Comparison of ENCODE assay signal across 31 cellular contexts in genomic region chr12:64194333-64195149, GRCh38. TPM values are rescaled to one million over a fixed set of nuclear protein-coding genes. Genes with fewer than 3 reads are reported as not detected.
DNase-seq lines count a peak whose midpoint lies in the region; ATAC-seq, FAIRE-seq and TF ChIP-seq lines count a peak whose summit lies in the region.
"Had no signal": no experiment of that assay in that cellular context is flagged by ENCODE, and none has a peak within 500 bp of the region (broad histone marks: within the 10 kb centered on the region; RNA-seq: fewer than 3 reads in every experiment).

No MANE protein-coding gene starts in this region.

- 0 out of 4 replicates have a peak overlapping the region, but pooled peaks of 1 of the 2 experiments have one; percentile 4 for H4K8ac ChIP-seq in IMR-90 (ENCODE audit: low read depth in 2 of 2, low read length in 2 of 2)

- 0 out of 2 replicates have a peak overlapping the region, but pooled peaks have one; percentile 25 for H3K14ac ChIP-seq in IMR-90 (replicated peaks; ENCODE audit: low read depth, low read length)

- no peak overlapping the region for H3K23ac ChIP-seq in IMR-90 (ENCODE audit: low read depth, low read length)

- no peaks in the 10 kb centered on the region for H3K79me2 ChIP-seq in K562 (ENCODE audit: control insufficient read depth, insufficient read depth, low read length)
- H3K79me2 ChIP-seq: parathyroid adenoma had no signal

- no peak overlapping the region for H3K9ac ChIP-seq in IMR-90 (ENCODE audit: low read depth, low read length)
- no peak overlapping the region for H3K9ac ChIP-seq in K562 (ENCODE audit: insufficient read depth in 1 of 2, low read depth in 2 of 2, low read length in 2 of 2)
- no peak overlapping the region for H3K9ac ChIP-seq in colonic mucosa (ENCODE audit: low read depth in 2 of 2, low read length in 2 of 2)
- H3K9ac ChIP-seq: neural progenitor cell, parathyroid adenoma had no signal

- no peak for TF ChIP-seq EP300 in K562 (IDR thresholded peaks at IDR 0.05; ENCODE audit: low read length)

- no peaks in the 10 kb centered on the region for H4K20me1 ChIP-seq in IMR-90 (ENCODE audit: insufficient read depth, low read length)
- H4K20me1 ChIP-seq in K562 (replicated peaks; ENCODE audit: control insufficient read depth, insufficient read depth, low read length) = no peaks in the 10 kb centered on the region

- H2AK9ac ChIP-seq in IMR-90 (replicated peaks; ENCODE audit: low read depth, low read length, poor library complexity) = no peak overlapping the region

- peak overlapping the region; percentile 19 for H2AFZ ChIP-seq in IMR-90 (replicated peaks; ENCODE audit: low read length, poor library complexity)
- H2AFZ ChIP-seq in K562 (ENCODE audit: low read depth, low read length) = no peak overlapping the region
- H2AFZ ChIP-seq: neural progenitor cell, parathyroid adenoma, PC-9 had no signal

- H3K9me1 ChIP-seq in IMR-90 (ENCODE audit: insufficient read depth, low read length) (no peaks in the 10 kb centered on the region), K562 (ENCODE audit: control insufficient read depth, insufficient read depth, low read length) (no peaks in the 10 kb centered on the region)

- H3K36me3 ChIP-seq in IMR-90 (ENCODE audit: control insufficient read depth, insufficient read depth, low read length) (peaks cover 2% of the 10 kb centered on the region; the same call in 1 of the 2 replicates), K562 (ENCODE audit: control insufficient read depth, insufficient read depth, low read length) (peaks cover 7% of the 10 kb centered on the region; the same call in 1 of the 3 replicates), heart left ventricle (peaks cover 0 to 11% (median 5%) of the 10 kb centered on the region in 9 donors), colonic mucosa (no peaks in the 10 kb centered on the region), WERI-Rb-1 (no peaks in the 10 kb centered on the region)
- H3K36me3 ChIP-seq: neural progenitor cell had no signal

- H3K4me1 ChIP-seq in IMR-90 (ENCODE audit: control insufficient read depth, insufficient read depth, low read length) = peaks cover 3% of the 10 kb centered on the region
- H3K4me1 ChIP-seq in K562 (replicated peaks in 1 of 2; ENCODE audit: control insufficient read depth in 2 of 2, insufficient read depth in 2 of 2, low read length in 2 of 2) = no peaks in the 10 kb centered on the region
- H3K4me1 ChIP-seq in heart left ventricle = peaks cover 0 to 2% (median 0%) of the 10 kb centered on the region in 12 donors
- no peaks in the 10 kb centered on the region for H3K4me1 ChIP-seq in colonic mucosa
- H3K4me1 ChIP-seq: A549, ascending aorta, neural progenitor cell, parathyroid adenoma, vagina had no signal

- no peak overlapping the region for H3K4me2 ChIP-seq in IMR-90 (ENCODE audit: low read depth, low read length)
- H3K4me2 ChIP-seq in K562 (ENCODE audit: insufficient read depth, low read length) = no peak overlapping the region
- H3K4me2 ChIP-seq: A549, neural progenitor cell, PC-9 had no signal

- TF ChIP-seq POLR2A in IMR-90 (IDR thresholded peaks at IDR 0.05; ENCODE audit: low read depth, low read length) = no peak
- no peak for TF ChIP-seq POLR2A in K562 (conservative IDR thresholded peaks at IDR 0.05)
- no peak for TF ChIP-seq POLR2A in heart left ventricle (IDR thresholded peaks at IDR 0.05)

- DNase-seq in IMR-90 (no peak), K562 (ENCODE audit: extremely low read depth in 1 of 4, low spot score in 3 of 4) (no peak), heart left ventricle (peak in 1 of 5 donors; percentile 27), colonic mucosa (no peak), GM19240 (ENCODE audit: insufficient read length, low spot score) (no peak), WERI-Rb-1 (no peak)
- DNase-seq: activated CD4-positive, alpha-beta T cell treated with anti-CD3 and anti-CD28 coated beads for 4 hours; activated effector memory CD4-positive, alpha-beta T cell treated with anti-CD3 and anti-CD28 coated beads, Interleukin-2, amount 50 U/mL, for 16 hours; Calu3; CD4-positive, CD25-positive, alpha-beta regulatory T cell; DMS79 treated with DMSO at 0.1 percent for 48 hours; GDM1; H7; islet precursor cell; NCI-H1436 treated with DMSO at 0.1 percent for 48 hours; NCI-H2081 treated with DMSO at 0.1 percent for 48 hours; NCI-H226; NCI-H526 treated with DMSO at 0.1 percent for 48 hours; PC-9; stimulated activated CD4-positive, alpha-beta T cell treated with anti-CD3 and anti-CD28 coated beads, Interleukin-1b, Interleukin-23, amount 100 ng/mL, for 48 hours; stimulated activated naive CD8-positive, alpha-beta T cell treated with anti-CD3 and anti-CD28 coated beads, Interleukin-15, amount 100 ng/mL, for 72 hours; T-helper 2 cell; tibial artery had no signal

- no peak overlapping the region for H3K56ac ChIP-seq in IMR-90 (ENCODE audit: extremely low read depth, insufficient read depth, low read length)

- H3K27me3 ChIP-seq in IMR-90 (ENCODE audit: control insufficient read depth, insufficient read depth, low read length) = no peaks in the 10 kb centered on the region
- H3K27me3 ChIP-seq in K562 (ENCODE audit: control insufficient read depth in 2 of 2, insufficient read depth in 2 of 2, low read length in 2 of 2) = no peaks in the 10 kb centered on the region
- no peaks in the 10 kb centered on the region for H3K27me3 ChIP-seq in heart left ventricle
- H3K27me3 ChIP-seq in colonic mucosa = no peaks in the 10 kb centered on the region
- H3K27me3 ChIP-seq in WERI-Rb-1 (ENCODE audit: insufficient read depth, low read depth, severe bottlenecking) = no peaks in the 10 kb centered on the region
- H3K27me3 ChIP-seq: ascending aorta, neural progenitor cell, tibial artery, vagina had no signal

- BruUV-seq in IMR-90 (replicated peaks; lab: Mats Ljungman, UMichigan) (no TSS peak), K562 (replicated peaks; lab: Mats Ljungman, UMichigan) (no TSS peak)

- ATAC-seq in GM18867 (IDR thresholded peaks at IDR 0.05; ENCODE audit: unreplicated experiment) (peak; percentile 68), IMR-90 (ENCODE audit: low read depth) (no peak), K562 (no peak), heart left ventricle (peak in 3 of 4 donors; percentile 72 to 84 (median 72))
- ATAC-seq in activated CD4-positive, CD25-positive, alpha-beta regulatory T cell treated with anti-CD3 and anti-CD28 coated beads, Interleukin-2, amount 50 U/mL, for 24 hours = no peak
- ATAC-seq: A549; HepG2; stimulated activated naive CD8-positive, alpha-beta T cell treated with anti-CD3 and anti-CD28 coated beads, Interleukin-15, amount 100 ng/mL, for 72 hours had no signal

- POLR2A ChIA-PET in IMR-90 (lab: Charles Lee; ENCODE audit: unreplicated experiment) (no interaction called here), K562 (lab: Yijun Ruan, JAX) (interaction anchor here (0.6 to 0.8 kb wide), 2 partner anchors 10 to 35 kb away, joined by 3 read pairs; no protein-coding TSS in a partner anchor)

- H4K91ac ChIP-seq in IMR-90 (ENCODE audit: insufficient read depth, low read depth, low read length) = no peak overlapping the region

- H3K18ac ChIP-seq in IMR-90 (ENCODE audit: low read depth, low read length) = no peak overlapping the region

- no peak overlapping the region for H2BK120ac ChIP-seq in IMR-90 (ENCODE audit: low read depth, low read length)

- H3K4ac ChIP-seq in IMR-90 (ENCODE audit: low read depth, low read length) = no peak overlapping the region

- intact Hi-C loops in IMR-90 (cut with micrococcal nuclease) (no loop called here), K562 (cut with micrococcal nuclease) (no loop called here), heart left ventricle (cut with DNase I) (no loop called here), colonic mucosa (cut with DNase I) (no loop called here)

- H3K79me1 ChIP-seq in IMR-90 (ENCODE audit: low read depth in 1 of 2, low read length in 2 of 2) = no peaks in the 10 kb centered on the region

- FAIRE-seq in K562 (lab: Jason Lieb, UNC) = peak; percentile 42
- FAIRE-seq: A549, HepG2 had no signal

- no peak overlapping the region; the same call in 1 of the 2 replicates for H2AK5ac ChIP-seq in IMR-90 (ENCODE audit: low read depth, low read length)

- TF ChIP-seq RAD21 in IMR-90 (IDR thresholded peaks at IDR 0.05; ENCODE audit: low read length) (no peak), K562 (CRISPR knock-in tag; conservative IDR thresholded peaks at IDR 0.05 in 1 of 2, IDR thresholded peaks at IDR 0.05 in 1 of 2) (no peak)

- in situ Hi-C loops in IMR-90 (cut with MboI; ENCODE audit: low sequenced_read_pairs) (no loop called here), K562 (cut with MboI) (no loop called here)

- H3K4me3 ChIP-seq in IMR-90 (ENCODE audit: insufficient read depth, low read depth, low read length) (no peak overlapping the region), K562 (no peak overlapping the region), heart left ventricle (no peak overlapping the region), colonic mucosa (no peak overlapping the region), WERI-Rb-1 (ENCODE audit: low read depth, low read length) (no peak overlapping the region)
- H3K4me3 ChIP-seq: A549, ascending aorta, neural progenitor cell, PC-9, tibial artery, vagina had no signal

- TF ChIP-seq CTCF in IMR-90 (conservative IDR thresholded peaks at IDR 0.05; ENCODE audit: low read depth, low read length) = no peak
- no peak for TF ChIP-seq CTCF in K562 (IDR thresholded peaks at IDR 0.05 in 2 of 3, conservative IDR thresholded peaks at IDR 0.05 in 1 of 3; ENCODE audit: insufficient read depth in 2 of 3, low read depth in 1 of 3, low read length in 3 of 3)
- TF ChIP-seq CTCF in heart left ventricle (IDR thresholded peaks at IDR 0.05) = no peak
- no peak for TF ChIP-seq CTCF in colonic mucosa (IDR thresholded peaks at IDR 0.05)
- TF ChIP-seq CTCF in WERI-Rb-1 (IDR thresholded peaks at IDR 0.05; ENCODE audit: low read depth, low read length) = no peak

- WGBS in IMR-90 (ENCODE audit: extremely low coverage in 2 of 2, insufficient read length in 1 of 2), 2 experiments = 96% methylated on average over 4 of the region's 7 CpGs; no CpG with 5 or more reads in 1 of the 2 experiments
- 62% methylated on average over 5 of the region's 7 CpGs for WGBS in K562 (ENCODE audit: insufficient coverage, low coverage, missing lambda C conversion rate)
- 78 to 88% (median 80%) methylated on average over 7 of the region's 7 CpGs for WGBS in heart left ventricle, 4 donors

- H3K27ac ChIP-seq in IMR-90 (ENCODE audit: insufficient read depth, low read length) (no peak overlapping the region), K562 (ENCODE audit: extremely low read depth, low read depth, low read length) (no peak overlapping the region), heart left ventricle (no peak overlapping the region), colonic mucosa (no peak overlapping the region), WERI-Rb-1 (no peak overlapping the region)
- H3K27ac ChIP-seq: A549, ascending aorta, neural progenitor cell, parathyroid adenoma, PC-9, tibial artery, vagina had no signal

- H4K5ac ChIP-seq in IMR-90 (ENCODE audit: low read depth, low read length) = no peak overlapping the region

- dilution Hi-C loops in IMR-90 (cut with HindIII; ENCODE audit: low sequenced_read_pairs, unreplicated experiment) = no loop called here

- 0 out of 3 replicates have a peak overlapping the region, but pooled peaks have one; percentile 18 for H2BK15ac ChIP-seq in IMR-90 (ENCODE audit: low read depth, low read length)

- H2BK20ac ChIP-seq in IMR-90 (ENCODE audit: low read depth, low read length) = peak overlapping the region; percentile 9; the same call in 1 of the 2 replicates

- CTCF ChIA-PET in IMR-90 (lab: Yijun Ruan, JAX) (interaction anchor here (0.6 to 0.7 kb wide), 3 partner anchors 27 to 116 kb away, joined by 3 read pairs; partner anchors contain the start of gene KICS2), K562 (lab: Yijun Ruan, JAX; ENCODE audit: low intra/inter-chr PET ratio) (no interaction called here)

- no peak overlapping the region for H2BK5ac ChIP-seq in IMR-90 (ENCODE audit: low read depth, low read length, poor library complexity, severe bottlenecking)

- H3K9me3 ChIP-seq in IMR-90 (ENCODE audit: control insufficient read depth, insufficient read depth, low read length) = no peaks in the 10 kb centered on the region
- H3K9me3 ChIP-seq in K562 (replicated peaks; ENCODE audit: control insufficient read depth, insufficient read depth, low read depth, low read length) = no peaks in the 10 kb centered on the region
- no peaks in the 10 kb centered on the region for H3K9me3 ChIP-seq in heart left ventricle
- H3K9me3 ChIP-seq in colonic mucosa = no peaks in the 10 kb centered on the region
- H3K9me3 ChIP-seq in WERI-Rb-1 (ENCODE audit: severe bottlenecking) = no peaks in the 10 kb centered on the region
- H3K9me3 ChIP-seq: A549, ascending aorta, tibial artery, vagina had no signal

RNA-seq across cellular contexts. Expression of gene KICS2, which starts 27.6 kb away (rescaled TPM):
- total RNA-seq in IMR-90 (2012; rRNA removed) (5.6 and 6.1 TPM in 2 replicates), K562 (2014; rRNA removed) (5.6 and 7.1 TPM in 2 replicates), K562 (2014; rRNA removed; fragmentation: Illumina TruSeq; extraction: Trizol) (4.7 and 5.5 TPM in 2 replicates), K562 (2015; rRNA removed; fragmentation: Illumina TruSeq; extraction: Trizol) (4.7 and 5.4 TPM in 2 replicates), K562 (2021) (5.8 and 6.7 TPM in 2 replicates), heart left ventricle (1 to 10 TPM; 3.0 to 6.7 (median 5.1) TPM), colonic mucosa (1 to 10 TPM; 3.4 to 5.5 TPM)
- polyA plus RNA-seq in IMR-90 (2012; rRNA removed) (2.3 and 2.4 TPM in 2 replicates), K562 (2011; rRNA removed) (6.4 and 7.2 TPM in 2 replicates), K562 (2014; fragmentation: Illumina TruSeq; extraction: Trizol) (6.1 and 6.4 TPM in 2 replicates), K562 (2014; fragmentation: Nextera tagmentation; extraction: Ambion mirVana) (1 to 10 TPM; 2.3 to 3.0 TPM), K562 (2014; rRNA removed) (4.9 and 11.4 TPM in 2 replicates), heart left ventricle (1 to 10 TPM; 1.8 to 3.7 TPM)
- polyA plus RNA-seq in IMR-90 (2012; cell fraction: cytosol; rRNA removed) = 1.5 and 3.0 TPM in 2 replicates
- 1.5 and 2.2 TPM in 2 replicates for polyA plus RNA-seq in IMR-90 (2012; cell fraction: nucleus; rRNA removed; ENCODE audit: low replicate concordance)
- total RNA-seq in K562 (2011; cell fraction: chromatin; rRNA removed; ENCODE audit: low replicate concordance) = 11.2 and 14.4 TPM in 2 replicates
- 14.0 and 18.4 TPM in 2 replicates for total RNA-seq in K562 (2011; cell fraction: nucleolus; rRNA removed)
- total RNA-seq in K562 (2011; cell fraction: nucleoplasm; rRNA removed) = 17.7 and 19.8 TPM in 2 replicates
- 5.5 and 5.7 TPM in 2 replicates for polyA plus RNA-seq in K562 (2011; cell fraction: cytosol; rRNA removed)
- 8.9 and 9.1 TPM in 2 replicates for polyA plus RNA-seq in K562 (2011; cell fraction: nucleus; rRNA removed)
- 2.7 and 4.1 TPM in 2 replicates for polyA plus RNA-seq in K562 (2012)
- 8.9 and 11.0 TPM in 2 replicates for polyA minus RNA-seq in K562 (2011; rRNA and poly(A)+ RNA removed)
- polyA minus RNA-seq in K562 (2011; cell fraction: cytosol; rRNA and poly(A)+ RNA removed) = 3.4 and 6.1 TPM in 2 replicates
- 18.2 and 21.1 TPM in 2 replicates for polyA minus RNA-seq in K562 (2011; cell fraction: nucleus; rRNA and poly(A)+ RNA removed)

Comparison
In these comparisons a context has a peak if more than half of its experiments do, and no peak if none do; other contexts are left out.
1. ATAC-seq: peak in GM18867 (single experiment) and heart left ventricle (3 of 4); none in IMR-90 (single experiment), K562 (single experiment) and activated CD4-positive, CD25-positive, alpha-beta regulatory T cell treated with anti-CD3 and anti-CD28 coated beads, Interleukin-2, amount 50 U/mL, for 24 hours (0 of 2).